Comparison of ENCODE assay signal across 1 cellular context in the genomic region with DNA sequence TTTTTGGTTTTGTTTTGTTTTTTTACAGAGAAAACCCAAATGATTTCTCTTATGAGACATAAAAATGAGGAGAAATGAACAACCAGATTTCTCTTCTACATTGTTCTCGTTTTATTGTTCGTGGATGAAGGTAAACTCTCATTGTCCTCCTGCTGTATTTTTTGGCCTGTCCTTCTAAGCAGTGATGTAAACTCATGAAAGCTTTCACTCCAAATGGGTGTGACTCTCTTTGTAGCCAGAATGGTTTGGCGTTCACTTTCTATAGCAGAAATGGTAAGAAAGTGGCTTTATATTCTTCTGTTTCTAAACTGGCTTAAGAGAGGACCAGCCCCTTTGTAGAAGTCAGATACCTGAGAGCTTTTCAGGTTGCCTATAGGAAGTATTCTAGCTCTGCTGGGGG.
TF ChIP-seq lines count a peak whose summit lies in the region.

No MANE protein-coding gene starts in this region.

TF ChIP-seq in IMR-90, 13 proteins besides CTCF, POLR2A, EP300 and RAD21 (continued from another document):
- TF ChIP-seq RFX5 (IDR thresholded peaks at IDR 0.05; ENCODE audit: low read depth, low read length) (no peak), SMC3 (IDR thresholded peaks at IDR 0.05; ENCODE audit: low read depth, low read length) (no peak), MXI1 (IDR thresholded peaks at IDR 0.05; ENCODE audit: borderline replicate concordance, low read depth, low read length) (no peak), NFE2L2 (IDR thresholded peaks at IDR 0.05; ENCODE audit: low read depth, low read length) (no peak)
- TF ChIP-seq, protein P1, sequence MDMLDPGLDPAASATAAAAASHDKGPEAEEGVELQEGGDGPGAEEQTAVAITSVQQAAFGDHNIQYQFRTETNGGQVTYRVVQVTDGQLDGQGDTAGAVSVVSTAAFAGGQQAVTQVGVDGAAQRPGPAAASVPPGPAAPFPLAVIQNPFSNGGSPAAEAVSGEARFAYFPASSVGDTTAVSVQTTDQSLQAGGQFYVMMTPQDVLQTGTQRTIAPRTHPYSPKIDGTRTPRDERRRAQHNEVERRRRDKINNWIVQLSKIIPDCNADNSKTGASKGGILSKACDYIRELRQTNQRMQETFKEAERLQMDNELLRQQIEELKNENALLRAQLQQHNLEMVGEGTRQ (IDR thresholded peaks at IDR 0.05; ENCODE audit: low read depth, low read length), result no peak
- TF ChIP-seq, protein P2, sequence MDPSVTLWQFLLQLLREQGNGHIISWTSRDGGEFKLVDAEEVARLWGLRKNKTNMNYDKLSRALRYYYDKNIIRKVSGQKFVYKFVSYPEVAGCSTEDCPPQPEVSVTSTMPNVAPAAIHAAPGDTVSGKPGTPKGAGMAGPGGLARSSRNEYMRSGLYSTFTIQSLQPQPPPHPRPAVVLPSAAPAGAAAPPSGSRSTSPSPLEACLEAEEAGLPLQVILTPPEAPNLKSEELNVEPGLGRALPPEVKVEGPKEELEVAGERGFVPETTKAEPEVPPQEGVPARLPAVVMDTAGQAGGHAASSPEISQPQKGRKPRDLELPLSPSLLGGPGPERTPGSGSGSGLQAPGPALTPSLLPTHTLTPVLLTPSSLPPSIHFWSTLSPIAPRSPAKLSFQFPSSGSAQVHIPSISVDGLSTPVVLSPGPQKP (IDR thresholded peaks at IDR 0.05; ENCODE audit: borderline replicate concordance, low read depth, low read length), result no peak
